In the genomic region with DNA sequence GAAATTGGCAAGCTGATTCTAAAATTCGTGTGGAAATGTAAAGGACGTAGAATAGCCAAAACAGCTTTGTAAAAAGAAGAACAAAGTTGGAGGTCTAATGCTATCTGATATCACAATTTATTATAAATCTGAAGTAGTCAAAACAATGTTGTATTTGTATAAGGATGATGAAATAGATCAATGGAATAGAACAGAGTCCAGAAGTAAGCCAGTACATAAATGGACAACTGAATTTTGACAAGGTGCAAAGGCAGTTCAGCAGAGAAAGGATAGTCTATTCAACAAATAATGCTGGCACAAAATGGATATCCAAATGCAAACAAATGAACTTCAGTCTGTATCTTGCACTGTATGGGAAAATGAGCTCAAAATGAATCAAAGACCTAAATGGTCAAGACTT, we compare ENCODE assay signal across 17 cellular contexts. TPM values are rescaled to one million over a fixed set of nuclear protein-coding genes. Genes with fewer than 3 reads are reported as not detected.
DNase-seq lines count a peak whose midpoint lies in the region; ATAC-seq, FAIRE-seq and TF ChIP-seq lines count a peak whose summit lies in the region.
"Had no signal": no experiment of that assay in that cellular context is flagged by ENCODE, and none has a peak within 500 bp of the region (broad histone marks: within the 10 kb centered on the region; RNA-seq: fewer than 3 reads in every experiment).

No MANE protein-coding gene starts in this region.

- H3K27me3 Mint-ChIP-seq in memory B cell, result no peaks in the 10 kb centered on the region

- no peak for ATAC-seq in memory B cell (ENCODE audit: low read depth)
- no peak for ATAC-seq in Right ventricle myocardium inferior
- no peak for ATAC-seq in GM19328 (IDR thresholded peaks at IDR 0.05; ENCODE audit: unreplicated experiment)

- H3K9me1 ChIP-seq in keratinocyte (ENCODE audit: control insufficient read depth, extremely low read depth, insufficient read depth, low read length), result no peaks in the 10 kb centered on the region

- H2AFZ ChIP-seq in PC-9 (no peak overlapping the region), keratinocyte (ENCODE audit: control insufficient read depth, low read length) (no peak overlapping the region)

- peaks cover 6% of the 10 kb centered on the region; the same call in 1 of the 2 replicates for H3F3A ChIP-seq in PC-9 (ENCODE audit: insufficient read depth, low read depth)

- H3K4me3 Mint-ChIP-seq in memory B cell, result no peak overlapping the region
- H3K4me3 Mint-ChIP-seq: CD8-positive, alpha-beta memory T cell; HFFc6 had no signal

- H3K4me3 ChIP-seq in PC-9 (no peak overlapping the region), keratinocyte (ENCODE audit: control insufficient read depth in 2 of 3, extremely low read depth in 1 of 3, insufficient read depth in 2 of 3, low read depth in 1 of 3, low read length in 3 of 3) (no peak overlapping the region)
- H3K4me3 ChIP-seq: BLaER1 had no signal

- no peaks in the 10 kb centered on the region for H4K20me1 ChIP-seq in PC-9 (ENCODE audit: insufficient read depth)
- no peaks in the 10 kb centered on the region for H4K20me1 ChIP-seq in keratinocyte (ENCODE audit: control insufficient read depth, extremely low read depth, insufficient read depth, low read length)

- H3K9me3 ChIP-seq in PC-9 (ENCODE audit: insufficient read depth, low read depth) (no peaks in the 10 kb centered on the region), keratinocyte (ENCODE audit: control insufficient read depth, low read depth, low read length) (no peaks in the 10 kb centered on the region)

- H3K27ac Mint-ChIP-seq in memory B cell, result peak overlapping the region; percentile 43
- H3K27ac Mint-ChIP-seq: CD8-positive, alpha-beta memory T cell; HFFc6 had no signal

- no peak overlapping the region for H3K9ac ChIP-seq in keratinocyte (ENCODE audit: control insufficient read depth, extremely low read depth, insufficient read depth, low read length)
- H3K9ac ChIP-seq: BLaER1 had no signal

- H3K4me1 ChIP-seq in PC-9 (replicated peaks; ENCODE audit: insufficient read depth) (no peaks in the 10 kb centered on the region), keratinocyte (ENCODE audit: control insufficient read depth, extremely low read depth, insufficient read depth, low read length) (no peaks in the 10 kb centered on the region)
- H3K4me1 ChIP-seq: BLaER1 had no signal

- H3K4me2 ChIP-seq in PC-9 (no peak overlapping the region), keratinocyte (ENCODE audit: control insufficient read depth, extremely low read depth, insufficient read depth, low read depth, low read length) (no peak overlapping the region)
- H3K4me2 ChIP-seq: BLaER1 had no signal

- peaks cover 2% of the 10 kb centered on the region for H3K9me3 Mint-ChIP-seq in memory B cell
- H3K9me3 Mint-ChIP-seq: HFFc6 had no signal

- peaks cover 35% of the 10 kb centered on the region for H3K4me1 Mint-ChIP-seq in memory B cell
- H3K4me1 Mint-ChIP-seq: CD8-positive, alpha-beta memory T cell had no signal

- POLR2A ChIA-PET in PC-9 (lab: Charles Lee; ENCODE audit: unreplicated experiment), result no interaction called here

- dilution Hi-C loops in keratinocyte (cut with MboI; ENCODE audit: extremely low pct_ligation_motif_present, low sequenced_read_pairs), result no loop called here

- FAIRE-seq in keratinocyte (lab: Jason Lieb, UNC), result peak; percentile 23
- FAIRE-seq: A204.1, G401.6, GM12892 had no signal

- H3K36me3 Mint-ChIP-seq in memory B cell, result peaks cover 56% of the 10 kb centered on the region

- H3K79me2 ChIP-seq in PC-9 (ENCODE audit: low read depth) (peaks cover 24% of the 10 kb centered on the region; the same call in 1 of the 2 replicates), keratinocyte (ENCODE audit: control insufficient read depth, insufficient read depth, low read length) (no peaks in the 10 kb centered on the region)

- H3K36me3 ChIP-seq in PC-9 (ENCODE audit: low read depth), result peaks cover 59% of the 10 kb centered on the region
- H3K36me3 ChIP-seq in keratinocyte (ENCODE audit: control insufficient read depth in 2 of 2, extremely low read depth in 1 of 2, insufficient read depth in 2 of 2, low read length in 2 of 2), result no peaks in the 10 kb centered on the region
- H3K36me3 ChIP-seq: BLaER1 had no signal

- DNase-seq in PC-9, result no peak
- DNase-seq in keratinocyte (ENCODE audit: low read depth, low spot score), result no peak
- no peak for DNase-seq in memory B cell (ENCODE audit: low spot score in 2 of 2)
- DNase-seq in Right ventricle myocardium inferior (ENCODE audit: missing footprints), result no peak
- no peak for DNase-seq in NCI-H446 treated with DMSO at 0.1 percent for 48 hours (lab: John Stamatoyannopoulos, UW)
- no peak for DNase-seq in hypothalamus (lab: John Stamatoyannopoulos, UW)
- DNase-seq: CD8-positive, alpha-beta memory T cell; DMS 273 treated with DMSO at 0.1 percent for 48 hours; DMS79 treated with DMSO at 0.1 percent for 48 hours; EL; HCEC 1CT; HFFc6 had no signal

- no peaks in the 10 kb centered on the region for H3K9me2 ChIP-seq in PC-9 (ENCODE audit: insufficient read depth)

- CTCF ChIA-PET in PC-9 (lab: Charles Lee), result no interaction called here

- intact Hi-C loops in PC-9 (cut with micrococcal nuclease; ENCODE audit: unreplicated experiment) (loop anchor here (5.0 kb wide), 1 partner anchor 638 kb away; no protein-coding TSS in a partner anchor), Right ventricle myocardium inferior (cut with DNase I) (no loop called here)

- H3K27ac ChIP-seq in PC-9 (0 out of 2 replicates have a peak overlapping the region, but pooled peaks have one; percentile 16), keratinocyte (ENCODE audit: control insufficient read depth, insufficient read depth, low read length) (no peak overlapping the region)
- H3K27ac ChIP-seq: BLaER1 had no signal

- no TSS peak for BruUV-seq in PC-9 (replicated peaks; lab: Mats Ljungman, UMichigan)

- H3K27me3 ChIP-seq in PC-9 (ENCODE audit: insufficient read depth, low read depth), result no peaks in the 10 kb centered on the region
- H3K27me3 ChIP-seq in keratinocyte (ENCODE audit: control insufficient read depth, extremely low read depth, insufficient read depth, low read length), result no peaks in the 10 kb centered on the region
- H3K27me3 ChIP-seq: BLaER1 had no signal

- TF ChIP-seq CTCF in PC-9 (conservative IDR thresholded peaks at IDR 0.05), result no peak
- no peak for TF ChIP-seq CTCF in keratinocyte (optimal IDR thresholded peaks at IDR 0.05 in 1 of 3, IDR thresholded peaks at IDR 0.05 in 1 of 3, conservative IDR thresholded peaks at IDR 0.05 in 1 of 3; ENCODE audit: extremely low read depth in 1 of 3, insufficient read depth in 2 of 3, low read length in 3 of 3)

RNA-seq across cellular contexts. Expression of a gene that starts 20.2 kb away (rescaled TPM):
- total RNA-seq in PC-9 (2021), result 49.8 and 62.4 TPM in 2 replicates
- polyA plus RNA-seq in keratinocyte, result 9.1 to 14.8 TPM (median 10.7 TPM) in 3 replicates
- 48.1 TPM for polyA plus RNA-seq in keratinocyte (2011; ENCODE audit: low read depth)
- polyA plus RNA-seq in keratinocyte (2011; cell fraction: cytosol; rRNA removed), result 6.2 and 9.0 TPM in 2 replicates
- 8.4 and 9.1 TPM in 2 replicates for polyA plus RNA-seq in keratinocyte (2011; cell fraction: nucleus; rRNA removed)
- polyA plus RNA-seq in keratinocyte (2012; ENCODE audit: low replicate concordance), result 8.8 and 10.0 TPM in 2 replicates
- 11.6 to 31.6 TPM (median 14.6 TPM) in 3 replicates for polyA minus RNA-seq in keratinocyte
- 20.9 TPM for polyA minus RNA-seq in keratinocyte (2011; cell fraction: cytosol; rRNA and poly(A)+ RNA removed)
- polyA minus RNA-seq in keratinocyte (2011; cell fraction: nucleus; rRNA and poly(A)+ RNA removed), result 16.0 and 29.9 TPM in 2 replicates
- 14.4 TPM for total RNA-seq in Right ventricle myocardium inferior
